Comparison of ENCODE assay signal across 10 cellular contexts in genomic region chr7:27890205-27890849, GRCh38.
DNase-seq lines count a peak whose midpoint lies in the region; ATAC-seq and TF ChIP-seq lines count a peak whose summit lies in the region.
"Had no signal": no experiment of that assay in that cellular context is flagged by ENCODE, and none has a peak within 500 bp of the region (broad histone marks: within the 10 kb centered on the region; RNA-seq: fewer than 3 reads in every experiment).

No MANE protein-coding gene starts in this region.

- intact Hi-C loops in natural killer cell (cut with micrococcal nuclease): loop anchor here (10.0 kb wide), 1 partner anchor 314 kb away; no protein-coding TSS in a partner anchor

- peaks cover 2% of the 10 kb centered on the region for H3K27me3 Mint-ChIP-seq in activated CD8-positive, alpha-beta memory T cell treated with anti-CD3 and anti-CD28 coated beads, Interleukin-2, amount 10 ng/mL, durations not matched to agents 7 days and 5 days
- H3K27me3 Mint-ChIP-seq in natural killer cell (ENCODE audit: low read depth in 2 of 2): no peaks in the 10 kb centered on the region

- no peak overlapping the region for H3K4me3 Mint-ChIP-seq in activated CD8-positive, alpha-beta memory T cell treated with anti-CD3 and anti-CD28 coated beads, Interleukin-2, amount 10 ng/mL, durations not matched to agents 7 days and 5 days
- H3K4me3 Mint-ChIP-seq in natural killer cell: no peak overlapping the region

- TF ChIP-seq CTCF in natural killer cell (IDR thresholded peaks at IDR 0.05): no peak

- no peaks in the 10 kb centered on the region for H3K36me3 Mint-ChIP-seq in activated CD8-positive, alpha-beta memory T cell treated with anti-CD3 and anti-CD28 coated beads, Interleukin-2, amount 10 ng/mL, durations not matched to agents 7 days and 5 days
- H3K36me3 Mint-ChIP-seq in natural killer cell: peaks cover 19% of the 10 kb centered on the region

- CTCF ChIA-PET in activated CD8-positive, alpha-beta memory T cell treated with anti-CD3 and anti-CD28 coated beads, Interleukin-2, amount 10 ng/mL, durations not matched to agents 7 days and 5 days (lab: Charles Lee): interaction anchor here (0.7 to 1.2 kb wide), 3 partner anchors 14 to 61 kb away, joined by 3 read pairs; no protein-coding TSS in a partner anchor

- H3K9me3 Mint-ChIP-seq in activated CD8-positive, alpha-beta memory T cell treated with anti-CD3 and anti-CD28 coated beads, Interleukin-2, amount 10 ng/mL, durations not matched to agents 7 days and 5 days (ENCODE audit: low read depth): no peaks in the 10 kb centered on the region
- no peaks in the 10 kb centered on the region for H3K9me3 Mint-ChIP-seq in natural killer cell

- peak; percentile 80 for ATAC-seq in activated CD8-positive, alpha-beta memory T cell treated with anti-CD3 and anti-CD28 coated beads, Interleukin-2, amount 10 ng/mL, durations not matched to agents 7 days and 5 days
- ATAC-seq in GM21717 (IDR thresholded peaks at IDR 0.05; ENCODE audit: unreplicated experiment): peak; percentile 99
- ATAC-seq in HG03139 (IDR thresholded peaks at IDR 0.05; ENCODE audit: unreplicated experiment): peak; percentile 98
- ATAC-seq in natural killer cell: peak; percentile 87 to 92 (median 89)

- peak overlapping the region; percentile 2 for H3K27ac Mint-ChIP-seq in activated CD8-positive, alpha-beta memory T cell treated with anti-CD3 and anti-CD28 coated beads, Interleukin-2, amount 10 ng/mL, durations not matched to agents 7 days and 5 days
- H3K27ac Mint-ChIP-seq in natural killer cell: peak overlapping the region; percentile 81 to 85

- no peak for DNase-seq in activated CD8-positive, alpha-beta memory T cell treated with anti-CD3 and anti-CD28 coated beads, Interleukin-2, amount 10 ng/mL, durations not matched to agents 7 days and 5 days
- no peak for DNase-seq in activated CD8-positive, alpha-beta memory T cell treated with anti-CD3 and anti-CD28 coated beads, Interleukin-2, amount 50 U/mL, for 4 hours
- no peak for DNase-seq in natural killer cell
- DNase-seq in NCI-H2029 (lab: John Stamatoyannopoulos, UW): no peak
- DNase-seq in midbrain (lab: John Stamatoyannopoulos, UW): no peak
- no peak for DNase-seq in foreskin melanocyte
- DNase-seq: NCI-H2171, upper lobe of left lung had no signal

- peaks cover 10% of the 10 kb centered on the region for H3K4me1 Mint-ChIP-seq in activated CD8-positive, alpha-beta memory T cell treated with anti-CD3 and anti-CD28 coated beads, Interleukin-2, amount 10 ng/mL, durations not matched to agents 7 days and 5 days
- H3K4me1 Mint-ChIP-seq in natural killer cell: peaks cover 30 to 66% of the 10 kb centered on the region in 2 donors
